Comparison of ENCODE assay signal across 6 cellular contexts in genomic region chr19:28764066-28764465, GRCh38.
"Had no signal": no experiment of that assay in that cellular context is flagged by ENCODE, and none has a peak within 500 bp of the region (broad histone marks: within the 10 kb centered on the region; RNA-seq: fewer than 3 reads in every experiment).

No MANE protein-coding gene starts in this region.

- H3K4me3 ChIP-seq: GM23338, K562 had no signal

- DNase-seq: H9, HCEC 1CT, IMR-90, KG1 had no signal
